ENCODE assay signal across 19 cellular contexts in the genomic region with DNA sequence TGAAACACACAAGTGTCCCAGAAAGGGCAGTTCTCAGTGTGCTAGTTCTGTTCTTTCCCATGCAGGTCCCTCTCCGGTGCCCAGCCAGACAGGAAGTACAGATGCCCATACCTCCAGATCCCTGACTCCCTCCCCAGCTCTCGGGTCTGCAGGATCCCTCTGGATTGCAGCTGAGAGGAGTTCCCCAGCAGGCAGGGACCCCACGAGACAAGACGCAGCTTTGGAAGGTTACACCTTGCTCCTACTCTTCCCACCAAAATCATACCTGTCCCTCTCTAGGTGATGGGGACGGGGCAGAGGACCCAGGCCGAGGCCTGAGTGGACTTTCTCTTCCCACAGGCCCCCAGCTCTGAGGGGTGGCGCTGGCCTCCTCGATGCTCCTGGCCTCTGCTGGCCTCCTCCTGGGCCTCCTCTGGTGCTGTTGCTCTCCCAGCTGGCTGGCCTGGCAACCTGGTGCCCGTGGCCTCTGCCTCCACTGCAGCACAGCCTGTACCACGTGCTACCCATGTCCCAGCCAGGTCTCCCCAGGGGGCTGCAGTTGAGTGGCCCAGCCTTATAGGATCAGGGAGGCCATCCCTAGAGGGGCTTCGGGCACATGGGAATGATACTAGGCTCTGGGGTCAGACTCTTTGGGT. TPM values are rescaled to one million over a fixed set of nuclear protein-coding genes. Genes with fewer than 3 reads are reported as not detected.
"Had no signal": no experiment of that assay in that cellular context is flagged by ENCODE, and none has a peak within 500 bp of the region (broad histone marks: within the 10 kb centered on the region; RNA-seq: fewer than 3 reads in every experiment).

No MANE protein-coding gene starts in this region.

- H3K4me1 ChIP-seq: colonic mucosa, gastrocnemius medialis, psoas muscle had no signal

- H3K27ac Mint-ChIP-seq: activated T-helper 2 cell treated with anti-CD3 and anti-CD28 coated beads, Interferon-gamma antibody, Interleukin-2, Interleukin-4, amounts not matched to agents 10 μg/mL and 5 μg/mL and 100 μg/mL, durations not matched to agents 14 hours and 24 hours and 36 hours; nephron had no signal

- H3K9me3 Mint-ChIP-seq: activated T-helper 2 cell treated with anti-CD3 and anti-CD28 coated beads, Interferon-gamma antibody, Interleukin-2, Interleukin-4, amounts not matched to agents 10 μg/mL and 5 μg/mL and 100 μg/mL, durations not matched to agents 14 hours and 24 hours and 36 hours; nephron had no signal

- H3K4me3 ChIP-seq: colonic mucosa, gastrocnemius medialis, psoas muscle, tibial nerve had no signal

- H3K36me3 ChIP-seq: colonic mucosa had no signal

- FAIRE-seq: kidney had no signal

- H3K27me3 ChIP-seq: colonic mucosa, gastrocnemius medialis, tibial nerve had no signal

- DNase-seq: activated CD4-positive, alpha-beta T cell treated with anti-CD3 and anti-CD28 coated beads for 1 hour; activated CD4-positive, alpha-beta T cell treated with anti-CD3 and anti-CD28 coated beads, Interleukin-2, amount 50 U/mL, for 4 hours; activated naive CD4-positive, alpha-beta T cell treated with anti-CD3 and anti-CD28 coated beads, Interleukin-2, amount 50 U/mL, for 16 hours; activated T-cell treated with anti-CD3 and anti-CD28 coated beads for 4 hours; caudate nucleus; colonic mucosa; effector CD4-positive, alpha-beta T cell; gastrocnemius medialis; kidney; stimulated activated CD4-positive, alpha-beta T cell treated with anti-CD3 and anti-CD28 coated beads, Interleukin-1b, Interleukin-23, amount 100 ng/mL, for 48 hours had no signal

- H3K9me3 ChIP-seq: colonic mucosa, gastrocnemius medialis, psoas muscle, tibial nerve had no signal

- H3K4me3 Mint-ChIP-seq: nephron had no signal

- H3K27ac ChIP-seq: colonic mucosa, epithelial cell of prostate, gastrocnemius medialis, psoas muscle, tibial nerve, VCaP had no signal

RNA-seq across cellular contexts. Expression of a gene that starts 9.4 kb away (rescaled TPM):
- total RNA-seq: activated T-helper 2 cell treated with anti-CD3 and anti-CD28 coated beads, Interferon-gamma antibody, Interleukin-2, Interleukin-4, amounts not matched to agents 10 μg/mL and 5 μg/mL and 100 μg/mL, durations not matched to agents 14 hours and 24 hours and 36 hours; gastrocnemius medialis; omental fat pad; subcutaneous adipose tissue; T-helper 1 cell treated with Interleukin-12 subunit alpha and Interleukin-12 subunit beta and Interleukin-4 antibody, amounts not matched to agents 30 ng/mL and 1 ng/mL, for 36 hours had no signal
